In the genomic region with DNA sequence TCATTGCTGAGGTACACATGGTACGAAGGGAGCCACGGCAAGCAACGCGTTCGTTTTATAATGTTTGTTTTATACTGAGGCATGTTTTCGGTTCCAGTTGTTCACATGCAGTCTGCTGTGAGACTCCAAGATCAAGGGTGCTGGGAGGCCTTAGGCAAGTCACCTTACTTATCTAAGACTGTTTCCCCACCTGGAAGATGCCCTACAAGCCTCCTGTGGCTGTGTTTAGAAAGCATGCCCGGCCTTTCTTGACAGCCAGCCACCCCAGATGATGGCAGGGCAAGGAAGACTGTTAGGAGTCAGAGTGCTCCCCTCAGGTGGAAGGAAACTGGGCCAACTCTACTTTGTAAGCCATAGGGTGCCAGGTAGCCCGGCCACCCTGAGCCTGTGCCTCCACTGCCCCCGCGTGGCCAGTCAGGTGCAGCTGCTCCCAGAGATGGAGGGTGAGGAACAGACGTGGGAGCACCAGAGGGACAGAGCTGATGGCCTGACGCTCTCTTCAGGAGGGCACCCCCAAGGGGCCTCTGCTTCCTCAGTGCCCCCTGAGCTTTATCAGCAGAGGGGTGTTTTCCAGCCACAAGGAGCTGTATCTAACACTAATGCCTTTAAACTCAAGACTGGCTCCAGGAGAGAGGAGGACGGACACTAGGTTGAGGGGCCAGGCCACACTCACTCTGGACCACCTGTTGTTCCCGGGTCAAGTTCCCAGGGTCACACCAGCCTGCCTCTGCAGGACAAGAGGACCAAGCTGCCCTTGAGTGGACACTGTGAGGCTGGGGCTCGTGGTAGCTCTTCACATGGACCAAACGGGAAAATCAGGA, we compare ENCODE assay signal across 8 cellular contexts. TPM values are rescaled to one million over a fixed set of nuclear protein-coding genes. Genes with fewer than 3 reads are reported as not detected.
DNase-seq lines count a peak whose midpoint lies in the region; ATAC-seq and TF ChIP-seq lines count a peak whose summit lies in the region.

No MANE protein-coding gene starts in this region.

- ATAC-seq in activated T-helper 17 cell treated with anti-CD3 and anti-CD28 coated beads, Interleukin-2, amount 50 U/mL, for 72 hours (replicated peaks), result peak; percentile 92

- H3K36me3 ChIP-seq in BE2C (peaks cover 29% of the 10 kb centered on the region), parathyroid adenoma (ENCODE audit: control insufficient read depth, insufficient read depth, low read length) (no peaks in the 10 kb centered on the region), MG63 (peaks cover 87% of the 10 kb centered on the region)

- H3K4me3 Mint-ChIP-seq in activated T-helper 17 cell treated with anti-CD3 and anti-CD28 coated beads, Interleukin-2, amount 50 U/mL, for 72 hours, result no peak overlapping the region

- H3K4me3 ChIP-seq in BE2C (ENCODE audit: low read depth, low read length), result no peak overlapping the region
- no peak overlapping the region for H3K4me3 ChIP-seq in fibroblast of villous mesenchyme (ENCODE audit: low read depth, low read length)
- no peak overlapping the region for H3K4me3 ChIP-seq in parathyroid adenoma (ENCODE audit: low read depth, low read length)
- H3K4me3 ChIP-seq in MG63, result no peak overlapping the region

- no peak overlapping the region for H2AFZ ChIP-seq in parathyroid adenoma

- DNase-seq in BE2C (peak; percentile 79), HCEC 1CT (peak; percentile 18), fibroblast of villous mesenchyme (ENCODE audit: low read depth) (no peak), HK-2 (ENCODE audit: unreplicated experiment) (no peak), MG63 (no peak)

- no peaks in the 10 kb centered on the region for H3K9me3 ChIP-seq in BE2C
- no peaks in the 10 kb centered on the region for H3K9me3 ChIP-seq in parathyroid adenoma (ENCODE audit: control insufficient read depth, low read length)
- H3K9me3 ChIP-seq in MG63, result no peaks in the 10 kb centered on the region

- peaks cover 4% of the 10 kb centered on the region for H3K79me2 ChIP-seq in parathyroid adenoma

- H3K4me1 Mint-ChIP-seq in activated T-helper 17 cell treated with anti-CD3 and anti-CD28 coated beads, Interleukin-2, amount 50 U/mL, for 72 hours, result peaks cover 11% of the 10 kb centered on the region

- H3K4me1 ChIP-seq in BE2C, result peaks cover 4% of the 10 kb centered on the region; the same call in 1 of the 2 replicates
- peaks cover 53% of the 10 kb centered on the region for H3K4me1 ChIP-seq in parathyroid adenoma

- no peak overlapping the region for H3K4me2 ChIP-seq in parathyroid adenoma (ENCODE audit: low read length)

- H3K27me3 Mint-ChIP-seq in activated T-helper 17 cell treated with anti-CD3 and anti-CD28 coated beads, Interleukin-2, amount 50 U/mL, for 72 hours, result no peaks in the 10 kb centered on the region

- H3K36me3 Mint-ChIP-seq in activated T-helper 17 cell treated with anti-CD3 and anti-CD28 coated beads, Interleukin-2, amount 50 U/mL, for 72 hours (ENCODE audit: low read depth), result peaks cover 82% of the 10 kb centered on the region

- H3K27ac ChIP-seq in parathyroid adenoma, result peak overlapping the region; percentile 85

- H3K27me3 ChIP-seq in BE2C (no peaks in the 10 kb centered on the region), parathyroid adenoma (ENCODE audit: control insufficient read depth, insufficient read depth, low read length) (no peaks in the 10 kb centered on the region), MG63 (no peaks in the 10 kb centered on the region)

- peak overlapping the region; percentile 72 for H3K27ac Mint-ChIP-seq in activated T-helper 17 cell treated with anti-CD3 and anti-CD28 coated beads, Interleukin-2, amount 50 U/mL, for 72 hours

- no peaks in the 10 kb centered on the region for H3K9me3 Mint-ChIP-seq in activated T-helper 17 cell treated with anti-CD3 and anti-CD28 coated beads, Interleukin-2, amount 50 U/mL, for 72 hours

- H3K9ac ChIP-seq in parathyroid adenoma, result no peak overlapping the region

- TF ChIP-seq CTCF in BE2C (IDR thresholded peaks at IDR 0.05; ENCODE audit: low read depth, low read length) (peak; percentile 93), fibroblast of villous mesenchyme (IDR thresholded peaks at IDR 0.05; ENCODE audit: insufficient read depth, low read depth, low read length) (peak; percentile 83), parathyroid adenoma (IDR thresholded peaks at IDR 0.05) (peak; percentile 97)

TF ChIP-seq in PFSK-1, 5 proteins besides CTCF, POLR2A, EP300 and RAD21:
- TF ChIP-seq SIN3A (IDR thresholded peaks at IDR 0.05; ENCODE audit: borderline replicate concordance, insufficient read depth, low read length) (no peak), TAF1 (IDR thresholded peaks at IDR 0.05; ENCODE audit: borderline replicate concordance, insufficient read depth, low read length) (no peak), POLR2AphosphoS5 (IDR thresholded peaks at IDR 0.05; ENCODE audit: low read depth, low read length) (0 out of 2 replicates have a peak, but pooled peaks have one; percentile 7), FOXP2 (optimal IDR thresholded peaks at IDR 0.05; ENCODE audit: borderline replicate concordance, extremely low read depth, extremely low read length, insufficient read depth) (no peak)
- TF ChIP-seq, protein P1, sequence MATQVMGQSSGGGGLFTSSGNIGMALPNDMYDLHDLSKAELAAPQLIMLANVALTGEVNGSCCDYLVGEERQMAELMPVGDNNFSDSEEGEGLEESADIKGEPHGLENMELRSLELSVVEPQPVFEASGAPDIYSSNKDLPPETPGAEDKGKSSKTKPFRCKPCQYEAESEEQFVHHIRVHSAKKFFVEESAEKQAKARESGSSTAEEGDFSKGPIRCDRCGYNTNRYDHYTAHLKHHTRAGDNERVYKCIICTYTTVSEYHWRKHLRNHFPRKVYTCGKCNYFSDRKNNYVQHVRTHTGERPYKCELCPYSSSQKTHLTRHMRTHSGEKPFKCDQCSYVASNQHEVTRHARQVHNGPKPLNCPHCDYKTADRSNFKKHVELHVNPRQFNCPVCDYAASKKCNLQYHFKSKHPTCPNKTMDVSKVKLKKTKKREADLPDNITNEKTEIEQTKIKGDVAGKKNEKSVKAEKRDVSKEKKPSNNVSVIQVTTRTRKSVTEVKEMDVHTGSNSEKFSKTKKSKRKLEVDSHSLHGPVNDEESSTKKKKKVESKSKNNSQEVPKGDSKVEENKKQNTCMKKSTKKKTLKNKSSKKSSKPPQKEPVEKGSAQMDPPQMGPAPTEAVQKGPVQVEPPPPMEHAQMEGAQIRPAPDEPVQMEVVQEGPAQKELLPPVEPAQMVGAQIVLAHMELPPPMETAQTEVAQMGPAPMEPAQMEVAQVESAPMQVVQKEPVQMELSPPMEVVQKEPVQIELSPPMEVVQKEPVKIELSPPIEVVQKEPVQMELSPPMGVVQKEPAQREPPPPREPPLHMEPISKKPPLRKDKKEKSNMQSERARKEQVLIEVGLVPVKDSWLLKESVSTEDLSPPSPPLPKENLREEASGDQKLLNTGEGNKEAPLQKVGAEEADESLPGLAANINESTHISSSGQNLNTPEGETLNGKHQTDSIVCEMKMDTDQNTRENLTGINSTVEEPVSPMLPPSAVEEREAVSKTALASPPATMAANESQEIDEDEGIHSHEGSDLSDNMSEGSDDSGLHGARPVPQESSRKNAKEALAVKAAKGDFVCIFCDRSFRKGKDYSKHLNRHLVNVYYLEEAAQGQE (IDR thresholded peaks at IDR 0.05; ENCODE audit: insufficient read depth in 1 of 2, low read depth in 2 of 2, low read length in 2 of 2), result no peak
TF ChIP-seq in PFSK-1: peak in this region for 1.

RNA-seq across cellular contexts. Expression of a gene that starts 5.4 kb away (rescaled TPM):
- 191 TPM for polyA plus RNA-seq in BE2C (2012; ENCODE audit: insufficient read depth, insufficient read length, low read depth)
- 78.2 TPM for polyA plus RNA-seq in PFSK-1 (2012; ENCODE audit: insufficient read length, low read depth)
- total RNA-seq in activated T-helper 17 cell treated with anti-CD3 and anti-CD28 coated beads, Interleukin-2, amount 50 U/mL, for 72 hours, result 10 to 100 TPM; 31.6 to 39.2 TPM
- 32.0 and 34.8 TPM in 2 replicates for total RNA-seq in fibroblast of villous mesenchyme
- 46.8 and 51.6 TPM in 2 replicates for total RNA-seq in MG63 (2014; rRNA removed; shearing (Covaris generic); ENCODE audit: low replicate concordance)

RNA-seq across cellular contexts. Expression of a gene that starts 22.3 kb away (rescaled TPM):
- polyA plus RNA-seq in BE2C (2012; ENCODE audit: insufficient read depth, insufficient read length, low read depth), result 74.2 TPM
- 34.4 TPM for polyA plus RNA-seq in PFSK-1 (2012; ENCODE audit: insufficient read length, low read depth)
- total RNA-seq in activated T-helper 17 cell treated with anti-CD3 and anti-CD28 coated beads, Interleukin-2, amount 50 U/mL, for 72 hours, result 100 to 1,000 TPM in 1 of 2 donors, 10 to 100 TPM in 1; 76.2 to 160 TPM
- total RNA-seq in fibroblast of villous mesenchyme, result 18.0 and 20.7 TPM in 2 replicates
- 110 and 150 TPM in 2 replicates for total RNA-seq in MG63 (2014; rRNA removed; shearing (Covaris generic); ENCODE audit: low replicate concordance)

RNA-seq across cellular contexts. Expression of a gene that starts 33.7 kb away (rescaled TPM):
- polyA plus RNA-seq in BE2C (2012; ENCODE audit: insufficient read depth, insufficient read length, low read depth), result 2.9 TPM
- not detected for polyA plus RNA-seq in PFSK-1 (2012; ENCODE audit: insufficient read length, low read depth)
- 1 to 10 TPM; 2.5 to 3.4 TPM for total RNA-seq in activated T-helper 17 cell treated with anti-CD3 and anti-CD28 coated beads, Interleukin-2, amount 50 U/mL, for 72 hours
- 0.32 TPM in 1 of 2 replicates, not detected in the other for total RNA-seq in fibroblast of villous mesenchyme
- total RNA-seq in MG63 (2014; rRNA removed; shearing (Covaris generic); ENCODE audit: low replicate concordance), result not detected in 2 replicates

RNA-seq across cellular contexts. Expression of a gene that starts 58.0 kb away (rescaled TPM):
- polyA plus RNA-seq in BE2C (2012; ENCODE audit: insufficient read depth, insufficient read length, low read depth), result not detected
- polyA plus RNA-seq in PFSK-1 (2012; ENCODE audit: insufficient read length, low read depth), result not detected
- not detected for total RNA-seq in activated T-helper 17 cell treated with anti-CD3 and anti-CD28 coated beads, Interleukin-2, amount 50 U/mL, for 72 hours
- total RNA-seq in fibroblast of villous mesenchyme, result not detected in 2 replicates
- not detected in 2 replicates for total RNA-seq in MG63 (2014; rRNA removed; shearing (Covaris generic); ENCODE audit: low replicate concordance)

Comparison
In these comparisons a context has a peak if more than half of its experiments do, and no peak if none do; other contexts are left out.
1. DNase-seq: peak in BE2C (single experiment) and HCEC 1CT (single experiment); none in fibroblast of villous mesenchyme (single experiment), HK-2 (single experiment) and MG63 (single experiment).
2. Peak in every context shown above with its lines, with median percentiles within 50 percentile points of each other: CTCF ChIP-seq.